17 cellular contexts compared by ENCODE assay signal in genomic region chr14:65780566-65780965, GRCh38.
DNase-seq lines count a peak whose midpoint lies in the region; FAIRE-seq and TF ChIP-seq lines count a peak whose summit lies in the region.
"Had no signal": no experiment of that assay in that cellular context is flagged by ENCODE, and none has a peak within 500 bp of the region (broad histone marks: within the 10 kb centered on the region; RNA-seq: fewer than 3 reads in every experiment).

No MANE protein-coding gene starts in this region.

- TF ChIP-seq CTCF in GM13976 (IDR thresholded peaks at IDR 0.05; ENCODE audit: borderline replicate concordance, control extremely low read depth, extremely low read depth, insufficient read depth, missing control alignments): no peak

- no CpG with 5 or more reads among the region's 2 CpGs for WGBS in trophoblast cell (ENCODE audit: extremely low coverage, insufficient coverage, insufficient read length)

- H3K23ac ChIP-seq in trophoblast cell (ENCODE audit: low read length): no peak overlapping the region

- H3K27ac ChIP-seq in trophoblast cell (ENCODE audit: low read depth, low read length): no peak overlapping the region

- no peak overlapping the region for H2BK12ac ChIP-seq in trophoblast cell (ENCODE audit: low read length)

- in situ Hi-C loops in GM13976 (cut with MboI; ENCODE audit: low sequenced_read_pairs, unreplicated experiment): no loop called here

- H2BK5ac ChIP-seq in trophoblast cell (ENCODE audit: low read depth, low read length, poor library complexity): no peak overlapping the region

- H3K18ac ChIP-seq in trophoblast cell (ENCODE audit: low read length): no peak overlapping the region

- DNase-seq in DMS 273 treated with DMSO at 0.1 percent for 48 hours (lab: John Stamatoyannopoulos, UW) (peak; percentile 12), HTR-8/SVneo (ENCODE audit: insufficient read length, low spot score) (no peak), cerebellar cortex (ENCODE audit: low spot score) (peak; percentile 74), H4 (ENCODE audit: low spot score) (no peak), trophoblast cell (no peak), GM13976 (ENCODE audit: low spot score) (no peak)
- DNase-seq: ACHN; BE2C; CD4-positive, CD25-positive, alpha-beta regulatory T cell; CD8-positive, alpha-beta memory T cell; COR-L47; DMS153; DMS79; GF-D8 had no signal

- H3K27me3 ChIP-seq in trophoblast cell (ENCODE audit: insufficient read depth, low read length): no peaks in the 10 kb centered on the region
- H3K27me3 ChIP-seq: BE2C had no signal

- no peaks in the 10 kb centered on the region for H3K9me3 ChIP-seq in trophoblast cell (ENCODE audit: insufficient read depth, low read depth, low read length)
- H3K9me3 ChIP-seq: BE2C, HAP-1 had no signal

- H2BK120ac ChIP-seq in trophoblast cell (ENCODE audit: insufficient read depth, low read length, poor library complexity): no peak overlapping the region

- H3K4me3 ChIP-seq in trophoblast cell (ENCODE audit: low read depth, low read length): no peak overlapping the region
- H3K4me3 ChIP-seq: HAP-1 had no signal

- peak; percentile 76 for FAIRE-seq in HTR-8/SVneo (lab: Jason Lieb, UNC)
- FAIRE-seq: A204.1, H1 had no signal

- no peak overlapping the region for H3K9ac ChIP-seq in trophoblast cell (ENCODE audit: low read length)

- H3K14ac ChIP-seq in trophoblast cell (ENCODE audit: low read length): no peak overlapping the region

- H3K79me1 ChIP-seq in trophoblast cell (ENCODE audit: low read length): no peaks in the 10 kb centered on the region

- no peak overlapping the region for H3K4ac ChIP-seq in trophoblast cell (ENCODE audit: low read depth, low read length)

- H4K91ac ChIP-seq in trophoblast cell (ENCODE audit: low read depth, low read length): no peak overlapping the region

- H3K4me1 ChIP-seq in trophoblast cell (ENCODE audit: control insufficient read depth in 1 of 2, insufficient read depth in 2 of 2, low read length in 2 of 2): no peaks in the 10 kb centered on the region
- H3K4me1 ChIP-seq: BE2C had no signal

- no peak overlapping the region for H4K8ac ChIP-seq in trophoblast cell (ENCODE audit: low read depth, low read length)

- H2AFZ ChIP-seq in trophoblast cell (ENCODE audit: insufficient read depth, low read length, poor library complexity): no peak overlapping the region

- H3K36me3 ChIP-seq in trophoblast cell (ENCODE audit: control insufficient read depth in 1 of 2, insufficient read depth in 2 of 2, low read length in 2 of 2): no peaks in the 10 kb centered on the region
- H3K36me3 ChIP-seq: BE2C, HAP-1 had no signal

- no peak overlapping the region for H2AK5ac ChIP-seq in trophoblast cell (ENCODE audit: low read length)

- H3K79me2 ChIP-seq in trophoblast cell (ENCODE audit: control insufficient read depth, insufficient read depth, low read length, poor library complexity): no peaks in the 10 kb centered on the region

- no peak overlapping the region for H4K12ac ChIP-seq in trophoblast cell (ENCODE audit: low read depth, low read length)

- H3K4me2 ChIP-seq in trophoblast cell (ENCODE audit: low read length): no peak overlapping the region

Comparison
In these comparisons a context has a peak if more than half of its experiments do, and no peak if none do; other contexts are left out.
1. DNase-seq: peak in DMS 273 treated with DMSO at 0.1 percent for 48 hours (single experiment) and cerebellar cortex (single experiment); none in HTR-8/SVneo (single experiment), H4 (single experiment), trophoblast cell (0 of 2) and GM13976 (single experiment).